In the genomic region with DNA sequence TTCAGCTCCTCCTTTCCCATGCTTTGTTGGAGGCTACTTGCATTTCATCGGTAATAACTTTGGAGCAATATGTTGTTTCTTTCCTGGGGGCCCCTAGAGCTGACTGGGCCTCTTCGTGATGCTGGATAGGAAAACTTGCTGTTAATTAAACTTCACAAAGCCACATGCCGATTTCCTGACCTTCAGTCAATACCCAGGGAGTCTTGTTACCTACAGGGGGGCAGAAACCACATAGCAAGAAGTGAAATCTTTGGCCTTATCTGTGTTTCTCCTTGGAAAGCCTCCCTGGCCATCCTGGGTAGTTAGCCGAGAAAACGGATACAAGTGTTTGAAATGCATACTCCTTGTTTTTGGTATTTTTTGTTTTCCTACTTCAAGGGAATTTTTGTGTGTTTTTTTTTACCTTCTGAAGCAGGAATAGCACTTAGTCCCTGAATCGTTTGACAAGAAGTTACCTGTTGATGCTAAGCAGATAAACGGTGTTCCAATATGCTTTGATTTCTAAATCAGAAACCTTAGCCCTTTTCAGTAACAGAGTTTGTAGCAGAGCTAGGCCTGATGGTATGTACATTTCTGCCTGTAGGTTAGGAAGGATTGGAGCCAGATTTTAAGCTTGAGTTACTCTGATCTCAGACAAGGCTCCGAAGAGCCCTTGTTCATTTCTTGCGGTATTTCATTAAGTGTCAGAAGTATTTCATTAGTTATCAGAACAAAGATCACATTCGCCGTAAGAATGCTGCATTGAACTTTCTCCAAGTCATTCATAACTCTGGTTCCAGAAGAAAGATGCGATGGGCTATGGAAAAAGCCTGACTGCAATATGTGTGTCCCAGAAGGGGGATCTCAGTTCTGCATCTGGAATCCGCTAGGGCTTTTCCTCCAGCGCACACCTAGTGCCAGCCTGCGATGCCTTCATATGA, we compare ENCODE assay signal across 16 cellular contexts.
"Had no signal": no experiment of that assay in that cellular context is flagged by ENCODE, and none has a peak within 500 bp of the region (broad histone marks: within the 10 kb centered on the region; RNA-seq: fewer than 3 reads in every experiment).

No MANE protein-coding gene starts in this region.

- H3K27ac ChIP-seq: ascending aorta, epithelial cell of prostate, gastroesophageal sphincter, prostate gland, right lobe of liver, spleen had no signal

- ATAC-seq: activated CD4-positive, CD25-positive, alpha-beta regulatory T cell treated with anti-CD3 and anti-CD28 coated beads, Interleukin-2, amount 50 U/mL, for 24 hours; activated T-cell treated with anti-CD3 and anti-CD28 coated beads, Interleukin-2, amount 50 U/mL, for 4 hours; effector memory CD8-positive, alpha-beta T cell; gastroesophageal sphincter; right lobe of liver; stimulated activated naive B cell treated with anti-CD40 and anti-IgM and Interleukin-4, amounts not matched to agents 10 μg/mL and 1 μg/mL and 100 μg/mL, for 72 hours had no signal

- H3K4me3 ChIP-seq: ascending aorta, gastroesophageal sphincter, prostate gland, right lobe of liver, spleen had no signal

- H3K27me3 ChIP-seq: ascending aorta, gastroesophageal sphincter, right lobe of liver had no signal

- H3K9me3 ChIP-seq: ascending aorta, gastroesophageal sphincter, prostate gland, right lobe of liver, spleen had no signal

- H3K36me3 Mint-ChIP-seq: stimulated activated naive B cell treated with anti-CD40 and anti-IgM and Interleukin-4, amounts not matched to agents 10 μg/mL and 1 μg/mL and 100 μg/mL, for 72 hours had no signal

- H3K4me1 ChIP-seq: ascending aorta, gastroesophageal sphincter, prostate gland, right lobe of liver, spleen had no signal

- DNase-seq: activated gamma-delta T cell treated with Interleukin-2 at 50 U/mL for 16 hours; activated T-cell treated with anti-CD3 and anti-CD28 coated beads, Interleukin-2, amount 50 U/mL, for 4 hours; effector memory CD8-positive, alpha-beta T cell; midbrain; right lobe of liver; spleen; stimulated activated CD4-positive, alpha-beta T cell treated with anti-CD3 and anti-CD28 coated beads, Interleukin-1b, Interleukin-23, amount 100 ng/mL, for 48 hours; stimulated activated naive B cell treated with anti-CD40 and anti-IgM and Interleukin-4, amounts not matched to agents 10 μg/mL and 1 μg/mL and 100 μg/mL, for 72 hours; T-helper 2 cell had no signal

- H3K4me3 Mint-ChIP-seq: activated T-cell treated with anti-CD3 and anti-CD28 coated beads, Interleukin-2, amount 50 U/mL, for 4 hours; central memory CD8-positive, alpha-beta T cell; dendritic cell treated with granulocyte-macrophage colony-stimulating factor and Interleukin-4, amounts not matched to agents 40 ng/mL and 50 ng/mL, for 4 days; effector memory CD8-positive, alpha-beta T cell; stimulated activated naive B cell treated with anti-CD40 and anti-IgM and Interleukin-4, amounts not matched to agents 10 μg/mL and 1 μg/mL and 100 μg/mL, for 72 hours had no signal

- H3K27ac Mint-ChIP-seq: dendritic cell treated with granulocyte-macrophage colony-stimulating factor and Interleukin-4, amounts not matched to agents 40 ng/mL and 50 ng/mL, for 4 days; effector memory CD8-positive, alpha-beta T cell; stimulated activated naive B cell treated with anti-CD40 and anti-IgM and Interleukin-4, amounts not matched to agents 10 μg/mL and 1 μg/mL and 100 μg/mL, for 72 hours had no signal

- H3K4me1 Mint-ChIP-seq: central memory CD8-positive, alpha-beta T cell; stimulated activated naive B cell treated with anti-CD40 and anti-IgM and Interleukin-4, amounts not matched to agents 10 μg/mL and 1 μg/mL and 100 μg/mL, for 72 hours had no signal

- H3K36me3 ChIP-seq: ascending aorta, gastroesophageal sphincter, prostate gland, right lobe of liver, spleen had no signal

- H3K9me3 Mint-ChIP-seq: activated T-cell treated with anti-CD3 and anti-CD28 coated beads, Interleukin-2, amount 50 U/mL, for 4 hours; central memory CD8-positive, alpha-beta T cell; dendritic cell treated with granulocyte-macrophage colony-stimulating factor and Interleukin-4, amounts not matched to agents 40 ng/mL and 50 ng/mL, for 4 days; effector memory CD8-positive, alpha-beta T cell had no signal
